ENCODE assay signal across 25 cellular contexts in the genomic region with DNA sequence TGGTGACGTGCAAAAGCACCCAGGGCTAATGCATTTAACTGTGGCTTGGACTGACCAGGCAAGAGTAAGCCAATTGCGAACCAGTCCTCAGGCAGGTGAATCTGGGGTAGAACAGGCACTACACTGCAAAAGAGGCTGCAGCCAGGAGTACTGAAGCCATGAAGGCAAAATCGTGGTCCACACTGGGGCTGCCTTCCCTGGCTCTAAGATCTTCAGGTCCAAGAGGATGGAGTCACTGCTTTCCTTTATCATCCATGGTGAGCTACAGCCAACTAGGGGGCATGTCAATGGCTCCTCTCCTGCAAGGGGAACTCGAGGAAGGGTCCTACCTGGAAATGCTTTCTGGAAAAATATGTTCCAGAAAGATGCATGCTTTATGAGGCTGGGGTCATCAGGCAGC.
"Had no signal": no experiment of that assay in that cellular context is flagged by ENCODE, and none has a peak within 500 bp of the region (broad histone marks: within the 10 kb centered on the region; RNA-seq: fewer than 3 reads in every experiment).

No MANE protein-coding gene starts in this region.

- ATAC-seq: effector memory CD8-positive, alpha-beta T cell; esophagus mucosa; foreskin keratinocyte; gastroesophageal sphincter; heart left ventricle; left cardiac atrium; left lung; left ventricle myocardium superior; lower lobe of right lung; naive thymus-derived CD4-positive, alpha-beta T cell had no signal

- H3K27ac Mint-ChIP-seq: dendritic cell treated with granulocyte-macrophage colony-stimulating factor and Interleukin-4, amounts not matched to agents 40 ng/mL and 50 ng/mL, for 4 days; effector memory CD8-positive, alpha-beta T cell; endodermal cell; naive thymus-derived CD4-positive, alpha-beta T cell had no signal

- H3K9me3 Mint-ChIP-seq: dendritic cell treated with granulocyte-macrophage colony-stimulating factor and Interleukin-4, amounts not matched to agents 40 ng/mL and 50 ng/mL, for 4 days; endodermal cell had no signal

- H3K36me3 ChIP-seq: colonic mucosa, gastroesophageal sphincter, heart left ventricle, left lung, lower lobe of right lung had no signal

- H3K4me3 ChIP-seq: colonic mucosa, gastroesophageal sphincter, heart left ventricle, hepatocyte, left lung, lower lobe of right lung had no signal

- H3K27me3 Mint-ChIP-seq: dendritic cell treated with granulocyte-macrophage colony-stimulating factor and Interleukin-4, amounts not matched to agents 40 ng/mL and 50 ng/mL, for 4 days had no signal

- H3K4me1 Mint-ChIP-seq: endodermal cell; naive thymus-derived CD4-positive, alpha-beta T cell had no signal

- FAIRE-seq: endometrium, frontal cortex, islet of Langerhans, keratinocyte had no signal

- H3K4me1 ChIP-seq: colonic mucosa, foreskin keratinocyte, gastroesophageal sphincter, heart left ventricle, left lung, lower lobe of right lung had no signal

- H3K4me3 Mint-ChIP-seq: dendritic cell treated with granulocyte-macrophage colony-stimulating factor and Interleukin-4, amounts not matched to agents 40 ng/mL and 50 ng/mL, for 4 days; effector memory CD8-positive, alpha-beta T cell; endodermal cell; naive thymus-derived CD4-positive, alpha-beta T cell had no signal

- H3K27me3 ChIP-seq: colonic mucosa, foreskin keratinocyte, hepatocyte, left lung had no signal

- H3K27ac ChIP-seq: colonic mucosa, epithelial cell of prostate, foreskin keratinocyte, gastroesophageal sphincter, heart left ventricle, hepatocyte, left lung, lower lobe of right lung had no signal

- H3K9me3 ChIP-seq: colonic mucosa, gastroesophageal sphincter, left lung, lower lobe of right lung had no signal

- H3K36me3 Mint-ChIP-seq: naive thymus-derived CD4-positive, alpha-beta T cell had no signal

- DNase-seq: colonic mucosa; cortex of kidney; effector CD8-positive, alpha-beta T cell; effector memory CD8-positive, alpha-beta T cell; endodermal cell; erythroblast; foreskin keratinocyte; heart left ventricle; hypothalamus; left cardiac atrium; left lung; left ventricle myocardium superior; lower lobe of right lung; mesenchymal stem cell; midbrain; naive thymus-derived CD4-positive, alpha-beta T cell had no signal
